ENCODE assay signal across 27 cellular contexts in the genomic region with DNA sequence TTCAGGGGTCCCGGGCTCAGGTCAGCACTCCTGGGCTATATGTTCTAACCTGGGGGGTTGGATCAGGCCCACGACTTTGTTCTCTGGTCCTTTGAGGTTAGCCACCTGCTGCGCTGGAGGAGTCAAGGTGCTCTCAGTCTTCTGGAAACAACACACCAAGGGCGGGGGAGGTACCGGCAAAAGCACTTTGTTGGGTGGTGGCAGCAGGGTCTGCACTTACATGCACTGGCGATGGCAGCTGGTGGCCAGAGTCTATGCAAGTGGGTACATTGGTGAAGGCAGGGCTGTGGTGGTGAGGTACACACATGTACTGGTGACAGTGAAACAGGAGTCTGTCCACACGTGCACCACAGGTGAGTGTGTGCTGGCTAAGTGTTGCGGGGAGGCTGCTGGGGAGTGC.
"Had no signal": no experiment of that assay in that cellular context is flagged by ENCODE, and none has a peak within 500 bp of the region (broad histone marks: within the 10 kb centered on the region; RNA-seq: fewer than 3 reads in every experiment).

No MANE protein-coding gene starts in this region.

- H3K9me3 ChIP-seq: ascending aorta, breast epithelium, colonic mucosa, esophagus squamous epithelium had no signal

- H3K27ac ChIP-seq: ascending aorta, breast epithelium, cardiac muscle cell, colonic mucosa, epithelial cell of prostate, esophagus squamous epithelium had no signal

- H3K27me3 ChIP-seq: ascending aorta, breast epithelium, cardiac muscle cell, colonic mucosa, esophagus squamous epithelium had no signal

- FAIRE-seq: endometrium, endothelial cell of umbilical vein had no signal

- DNase-seq: activated CD4-positive, alpha-beta memory T cell treated with anti-CD3 and anti-CD28 coated beads for 36 hours; activated CD4-positive, alpha-beta T cell treated with anti-CD3 and anti-CD28 coated beads for 36 hours; activated CD4-positive, alpha-beta T cell treated with anti-CD3 and anti-CD28 coated beads, Interleukin-2, amount 10 ng/mL, durations not matched to agents 24 days and 14 days; activated CD4-positive, CD25-positive, alpha-beta regulatory T cell; activated CD4-positive, CD25-positive, alpha-beta regulatory T cell treated with anti-CD3 and anti-CD28 coated beads, Interleukin-2, amount 50 U/mL, for 72 hours; activated CD8-positive, alpha-beta memory T cell treated with anti-CD3 and anti-CD28 coated beads, Interleukin-2, amount 10 ng/mL, durations not matched to agents 7 days and 5 days; activated CD8-positive, alpha-beta memory T cell treated with anti-CD3 and anti-CD28 coated beads, Interleukin-2, amount 50 U/mL, for 4 hours; activated CD8-positive, alpha-beta T cell treated with anti-CD3 and anti-CD28 coated beads, Interleukin-2, amount 10 ng/mL, durations not matched to agents 7 days and 5 days; activated effector memory CD4-positive, alpha-beta T cell treated with anti-CD3 and anti-CD28 coated beads, Interleukin-2, amount 50 U/mL, for 16 hours; activated naive CD4-positive, alpha-beta T cell treated with anti-CD3 and anti-CD28 coated beads, Interleukin-2, amount 10 ng/mL, durations not matched to agents 7 days and 5 days; activated naive CD8-positive, alpha-beta T cell treated with anti-CD3 and anti-CD28 coated beads, Interleukin-2, amount 10 ng/mL, durations not matched to agents 7 days and 5 days; activated T-cell treated with anti-CD3 and anti-CD28 coated beads, Interleukin-2, amount 50 U/mL, for 1 hour; activated T-cell treated with anti-CD3 and anti-CD28 coated beads, Interleukin-2, amount 50 U/mL, for 48 hours; central memory CD4-positive, alpha-beta T cell; cerebellar nuclear complex; colonic mucosa; effector CD8-positive, alpha-beta T cell; esophagus squamous epithelium; foreskin melanocyte; T-helper 2 cell had no signal

- H3K4me1 ChIP-seq: ascending aorta, breast epithelium, colonic mucosa, esophagus squamous epithelium had no signal

- H3K4me3 ChIP-seq: ascending aorta, breast epithelium, cardiac muscle cell, colonic mucosa, esophagus squamous epithelium had no signal

- ATAC-seq: activated CD4-positive, alpha-beta T cell treated with anti-CD3 and anti-CD28 coated beads for 36 hours; activated CD8-positive, alpha-beta memory T cell treated with anti-CD3 and anti-CD28 coated beads, Interleukin-2, amount 10 ng/mL, durations not matched to agents 7 days and 5 days; activated CD8-positive, alpha-beta T cell treated with anti-CD3 and anti-CD28 coated beads, Interleukin-2, amount 10 ng/mL, durations not matched to agents 7 days and 5 days; activated naive CD4-positive, alpha-beta T cell treated with anti-CD3 and anti-CD28 coated beads, Interleukin-2, amount 50 U/mL, for 72 hours had no signal

- H3K36me3 ChIP-seq: ascending aorta, breast epithelium, cardiac muscle cell, colonic mucosa, esophagus squamous epithelium had no signal
